In the genomic region with DNA sequence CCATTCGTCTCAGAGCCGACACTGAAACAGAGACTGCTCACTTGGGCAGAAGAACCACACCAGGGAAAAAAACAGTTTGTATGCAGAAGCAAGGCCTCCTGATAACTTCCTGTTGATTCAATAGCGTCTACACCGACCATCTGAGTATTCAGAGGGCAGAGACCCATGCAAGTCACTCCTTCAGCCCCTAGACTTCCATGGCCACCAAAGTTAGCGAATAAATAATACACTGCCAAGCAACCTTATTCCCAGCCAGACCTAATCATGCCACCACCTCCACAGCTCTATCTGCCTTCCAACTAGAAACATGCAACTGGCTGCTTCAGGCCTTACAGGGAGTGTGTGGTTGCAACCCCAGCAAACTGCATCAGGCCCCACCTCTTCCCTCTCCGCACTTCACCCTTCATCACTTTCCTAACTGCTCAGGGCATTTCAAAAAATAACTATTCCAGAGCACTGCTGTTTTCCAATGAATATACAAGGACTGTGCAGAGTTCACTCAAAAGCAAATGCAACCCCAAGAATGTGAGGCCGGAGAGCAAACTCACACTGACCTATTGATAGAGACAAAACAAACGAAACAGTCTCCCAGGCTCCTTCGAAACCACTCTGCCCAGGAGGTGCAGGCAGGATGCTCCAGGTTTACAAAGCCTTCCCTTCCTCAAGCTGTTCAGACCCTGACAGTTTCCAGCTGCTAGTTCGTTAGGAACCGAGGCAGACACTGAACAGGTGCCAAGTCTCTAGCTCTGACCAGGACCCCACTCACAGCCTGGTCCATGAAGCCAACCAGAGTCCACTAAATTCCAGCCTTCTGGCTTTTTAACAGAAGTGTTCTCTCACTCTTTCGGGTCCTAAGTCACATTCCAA, we compare ENCODE assay signal across 1 cellular context.
A peak's percentile ranks its signal among the peaks of the same experiment; 100 is the strongest.
TF ChIP-seq lines count a peak whose summit lies in the region.

No MANE protein-coding gene starts in this region.

TF ChIP-seq in HEK293, 187 proteins besides CTCF, POLR2A, EP300 and RAD21 (continued from another document):
- TF ChIP-seq SCRT1 (tag by site-specific recombination; IDR thresholded peaks at IDR 0.05; ENCODE audit: borderline replicate concordance) (0 out of 2 replicates have a peak, but pooled peaks have one; percentile 9), FEZF1 (tag by site-specific recombination; IDR thresholded peaks at IDR 0.05) (0 out of 2 replicates have a peak, but pooled peaks have one; percentile 42), PRDM4 (tag by site-specific recombination; IDR thresholded peaks at IDR 0.05) (peak; percentile 80), ZNF391 (tag by site-specific recombination; IDR thresholded peaks at IDR 0.05; ENCODE audit: borderline replicate concordance, low read depth) (no peak), ZNF670 (tag by site-specific recombination; IDR thresholded peaks at IDR 0.05; ENCODE audit: low read depth) (no peak)
